7 cellular contexts compared by ENCODE assay signal in genomic region chr2:46294185-46294836, GRCh38. TPM values are rescaled to one million over a fixed set of nuclear protein-coding genes. Genes with fewer than 3 reads are reported as not detected.
DNase-seq lines count a peak whose midpoint lies in the region; ATAC-seq lines count a peak whose summit lies in the region.

No MANE protein-coding gene starts in this region.

- H3K27me3 ChIP-seq in mesendoderm (ENCODE audit: insufficient read depth, low read length, poor library complexity): peaks cover 28% of the 10 kb centered on the region

- H3K9me3 Mint-ChIP-seq in IgD-negative memory B cell: no peaks in the 10 kb centered on the region
- H3K9me3 Mint-ChIP-seq in activated naive CD8-positive, alpha-beta T cell treated with anti-CD3 and anti-CD28 coated beads, Interleukin-2, amount 50 U/mL, for 24 hours: no peaks in the 10 kb centered on the region

- H2BK120ac ChIP-seq in mesendoderm (ENCODE audit: low read depth, low read length): no peak overlapping the region

- no peaks in the 10 kb centered on the region for H3K36me3 Mint-ChIP-seq in IgD-negative memory B cell
- H3K36me3 Mint-ChIP-seq in activated naive CD8-positive, alpha-beta T cell treated with anti-CD3 and anti-CD28 coated beads, Interleukin-2, amount 50 U/mL, for 24 hours (ENCODE audit: low read depth): no peaks in the 10 kb centered on the region

- no peak overlapping the region for H3K4me3 ChIP-seq in mesendoderm (ENCODE audit: low read length)

- H2BK5ac ChIP-seq in mesendoderm (ENCODE audit: low read length): no peak overlapping the region

- peak overlapping the region in 2 of 3 donors; percentile 27 to 71 for H3K27ac Mint-ChIP-seq in IgD-negative memory B cell
- peak overlapping the region; percentile 25 for H3K27ac Mint-ChIP-seq in activated naive CD8-positive, alpha-beta T cell treated with anti-CD3 and anti-CD28 coated beads, Interleukin-2, amount 50 U/mL, for 24 hours

- DNase-seq in DMS53 treated with DMSO at 0.1 percent for 48 hours (lab: John Stamatoyannopoulos, UW; ENCODE audit: unreplicated experiment): peak; percentile 7
- DNase-seq in activated naive CD8-positive, alpha-beta T cell treated with anti-CD3 and anti-CD28 coated beads, Interleukin-2, amount 50 U/mL, for 24 hours: peak; percentile 31
- DNase-seq in mesendoderm: peak; percentile 49

- no peak overlapping the region for H4K8ac ChIP-seq in mesendoderm (ENCODE audit: low read depth, low read length)

- H3K56ac ChIP-seq in mesendoderm (ENCODE audit: low read length): no peak overlapping the region

- no peak overlapping the region for H3K18ac ChIP-seq in mesendoderm (ENCODE audit: low read length)

- H2AK5ac ChIP-seq in mesendoderm (ENCODE audit: low read length): no peak overlapping the region

- H3K23ac ChIP-seq in mesendoderm (ENCODE audit: low read length): no peak overlapping the region

- H3K4me1 Mint-ChIP-seq in IgD-negative memory B cell: peaks cover 4 to 8% (median 6%) of the 10 kb centered on the region in 3 donors
- H3K4me1 Mint-ChIP-seq in activated naive CD8-positive, alpha-beta T cell treated with anti-CD3 and anti-CD28 coated beads, Interleukin-2, amount 50 U/mL, for 24 hours: peaks cover 16% of the 10 kb centered on the region

- no peak overlapping the region for H3K9ac ChIP-seq in mesendoderm (ENCODE audit: low read length)

- H3K79me1 ChIP-seq in mesendoderm (ENCODE audit: low read length): no peaks in the 10 kb centered on the region

- WGBS in mesendoderm (ENCODE audit: extremely low coverage, insufficient coverage, low lambda C conversion rate): no CpG with 5 or more reads among the region's 7 CpGs

- H4K5ac ChIP-seq in mesendoderm (ENCODE audit: low read length): no peak overlapping the region

- H3K79me2 ChIP-seq in mesendoderm (ENCODE audit: control insufficient read depth, insufficient read depth, low read length): no peaks in the 10 kb centered on the region

- H2BK15ac ChIP-seq in mesendoderm (replicated peaks; ENCODE audit: low read depth): no peak overlapping the region

- peaks cover 27% of the 10 kb centered on the region for H3K27me3 Mint-ChIP-seq in IgD-negative memory B cell
- peaks cover 33% of the 10 kb centered on the region for H3K27me3 Mint-ChIP-seq in activated naive CD8-positive, alpha-beta T cell treated with anti-CD3 and anti-CD28 coated beads, Interleukin-2, amount 50 U/mL, for 24 hours

- no peak overlapping the region for H3K4me2 ChIP-seq in mesendoderm (ENCODE audit: low read length)

- no peaks in the 10 kb centered on the region for H3K36me3 ChIP-seq in mesendoderm (ENCODE audit: control insufficient read depth, insufficient read depth, low read length)

- no peak for ATAC-seq in activated naive CD8-positive, alpha-beta T cell treated with anti-CD3 and anti-CD28 coated beads, Interleukin-2, amount 50 U/mL, for 24 hours
- ATAC-seq in GM18498 (IDR thresholded peaks at IDR 0.05; ENCODE audit: unreplicated experiment) (no peak), HG02798 (IDR thresholded peaks at IDR 0.05; ENCODE audit: poor library complexity, unreplicated experiment) (no peak), GM21367 (IDR thresholded peaks at IDR 0.05; ENCODE audit: unreplicated experiment) (no peak)

- H3K4me3 Mint-ChIP-seq in IgD-negative memory B cell: peak overlapping the region in 1 of 4 donors; percentile 21
- no peak overlapping the region for H3K4me3 Mint-ChIP-seq in activated naive CD8-positive, alpha-beta T cell treated with anti-CD3 and anti-CD28 coated beads, Interleukin-2, amount 50 U/mL, for 24 hours

- no peaks in the 10 kb centered on the region for H3K4me1 ChIP-seq in mesendoderm (ENCODE audit: control insufficient read depth, low read depth, low read length)

- no peak overlapping the region for H3K4ac ChIP-seq in mesendoderm (ENCODE audit: low read depth, low read length)

- H3K27ac ChIP-seq in mesendoderm (ENCODE audit: low read depth, low read length): no peak overlapping the region

RNA-seq across cellular contexts. Expression of gene EPAS1, which starts 2.9 kb away (rescaled TPM):
- not detected for polyA plus RNA-seq in IgD-negative memory B cell
- polyA plus RNA-seq in mesendoderm (2013, experiment 1 of 2): 0.81 TPM
- polyA plus RNA-seq in mesendoderm (2013, experiment 2 of 2): 1.1 TPM
